16 cellular contexts compared by ENCODE assay signal in genomic region chr1:219459321-219460105, GRCh38.
DNase-seq lines count a peak whose midpoint lies in the region; ATAC-seq and TF ChIP-seq lines count a peak whose summit lies in the region.
"Had no signal": no experiment of that assay in that cellular context is flagged by ENCODE, and none has a peak within 500 bp of the region (broad histone marks: within the 10 kb centered on the region; RNA-seq: fewer than 3 reads in every experiment).

No MANE protein-coding gene starts in this region.

- no peak for ATAC-seq in HG02973 (IDR thresholded peaks at IDR 0.05; ENCODE audit: unreplicated experiment)
- no peak for ATAC-seq in GM21526 (IDR thresholded peaks at IDR 0.05; ENCODE audit: low FRiP score, unreplicated experiment)
- ATAC-seq: HepG2, natural killer cell had no signal

- DNase-seq in AG08395 (ENCODE audit: low spot score) (peak; percentile 25), M059J (ENCODE audit: low read depth) (peak; percentile 63), fibroblast of gingiva (ENCODE audit: low read depth) (peak; percentile 69), osteocyte (ENCODE audit: extremely low spot score, unreplicated experiment) (peak; percentile 83), cerebellar cortex (ENCODE audit: low spot score) (no peak)
- DNase-seq in activated naive CD8-positive, alpha-beta T cell treated with anti-CD3 and anti-CD28 coated beads for 36 hours, result no peak
- DNase-seq: activated naive CD4-positive, alpha-beta T cell; natural killer cell; NCI-H187 treated with DMSO at 0.1 percent for 48 hours; NCI-H748 treated with DMSO at 0.1 percent for 48 hours; RPMI8226; stimulated activated CD4-positive, alpha-beta T cell treated with anti-CD3 and anti-CD28 coated beads, Interleukin-4, amount 100 ng/mL, for 1 hour had no signal

- H3K4me1 Mint-ChIP-seq in osteocyte (ENCODE audit: unreplicated experiment), result peaks cover 14% of the 10 kb centered on the region
- no peaks in the 10 kb centered on the region for H3K4me1 Mint-ChIP-seq in activated naive CD8-positive, alpha-beta T cell treated with anti-CD3 and anti-CD28 coated beads for 36 hours
- H3K4me1 Mint-ChIP-seq: natural killer cell had no signal

- peaks cover 2% of the 10 kb centered on the region for H3K27me3 Mint-ChIP-seq in osteocyte (ENCODE audit: unreplicated experiment)
- H3K27me3 Mint-ChIP-seq in activated naive CD8-positive, alpha-beta T cell treated with anti-CD3 and anti-CD28 coated beads for 36 hours, result peaks cover 5% of the 10 kb centered on the region

- peaks cover 2% of the 10 kb centered on the region for H3K9me3 Mint-ChIP-seq in osteocyte (ENCODE audit: unreplicated experiment)
- H3K9me3 Mint-ChIP-seq in activated naive CD8-positive, alpha-beta T cell treated with anti-CD3 and anti-CD28 coated beads for 36 hours, result no peaks in the 10 kb centered on the region

- no peaks in the 10 kb centered on the region for H3K36me3 Mint-ChIP-seq in osteocyte (ENCODE audit: unreplicated experiment)
- H3K36me3 Mint-ChIP-seq in activated naive CD8-positive, alpha-beta T cell treated with anti-CD3 and anti-CD28 coated beads for 36 hours, result no peaks in the 10 kb centered on the region
- H3K36me3 Mint-ChIP-seq: natural killer cell, type B pancreatic cell had no signal

- no peak overlapping the region for H3K4me3 Mint-ChIP-seq in osteocyte (ENCODE audit: unreplicated experiment)
- no peak overlapping the region for H3K4me3 Mint-ChIP-seq in activated naive CD8-positive, alpha-beta T cell treated with anti-CD3 and anti-CD28 coated beads for 36 hours
- H3K4me3 Mint-ChIP-seq: natural killer cell, type B pancreatic cell had no signal

- H3K27ac Mint-ChIP-seq in osteocyte (ENCODE audit: unreplicated experiment), result no peak overlapping the region
- H3K27ac Mint-ChIP-seq in activated naive CD8-positive, alpha-beta T cell treated with anti-CD3 and anti-CD28 coated beads for 36 hours, result no peak overlapping the region
- H3K27ac Mint-ChIP-seq: natural killer cell, type B pancreatic cell had no signal

- TF ChIP-seq CTCF in osteocyte (IDR thresholded peaks at IDR 0.05), result no peak

Comparison
In these comparisons a context has a peak if more than half of its experiments do, and no peak if none do; other contexts are left out.
1. DNase-seq: peak in AG08395 (single experiment), M059J (single experiment), fibroblast of gingiva (single experiment) and osteocyte (single experiment); none in activated naive CD8-positive, alpha-beta T cell treated with anti-CD3 and anti-CD28 coated beads for 36 hours (single experiment) and cerebellar cortex (single experiment).